26 cellular contexts compared by ENCODE assay signal in the genomic region with DNA sequence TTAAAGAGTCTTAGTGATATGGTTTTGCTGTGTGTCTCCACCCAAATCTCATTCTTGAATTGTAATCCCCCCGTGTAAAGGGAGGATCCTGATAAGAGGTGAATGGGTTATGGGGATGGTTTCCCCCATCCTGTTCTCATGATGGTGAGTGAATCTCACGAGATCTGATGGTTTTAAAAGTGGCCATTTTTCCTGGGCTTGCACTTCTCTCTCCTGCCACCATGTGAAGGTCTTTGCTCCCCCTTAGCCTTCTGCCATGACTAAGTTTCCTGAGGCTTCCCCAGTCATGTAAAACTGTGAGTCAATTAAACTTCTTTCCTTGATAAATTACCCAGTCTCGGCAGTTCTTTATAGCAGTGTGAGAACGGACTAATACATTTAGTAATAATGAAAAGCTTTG. TPM values are rescaled to one million over a fixed set of nuclear protein-coding genes. Genes with fewer than 3 reads are reported as not detected.
DNase-seq lines count a peak whose midpoint lies in the region; ATAC-seq, FAIRE-seq and TF ChIP-seq lines count a peak whose summit lies in the region.
"Had no signal": no experiment of that assay in that cellular context is flagged by ENCODE, and none has a peak within 500 bp of the region (broad histone marks: within the 10 kb centered on the region; RNA-seq: fewer than 3 reads in every experiment).

No MANE protein-coding gene starts in this region.

- H3K9ac ChIP-seq in keratinocyte (ENCODE audit: control insufficient read depth, extremely low read depth, insufficient read depth, low read length) (no peak overlapping the region), smooth muscle cell (ENCODE audit: low read depth) (no peak overlapping the region)

- H3K27ac Mint-ChIP-seq in GM23338, result no peak overlapping the region
- H3K27ac Mint-ChIP-seq: activated CD4-positive, alpha-beta T cell treated with anti-CD3 and anti-CD28 coated beads, Interleukin-2, amount 10 ng/mL, durations not matched to agents 24 days and 14 days; activated naive CD8-positive, alpha-beta T cell treated with anti-CD3 and anti-CD28 coated beads for 36 hours; CD8-positive, alpha-beta T cell; stimulated activated naive CD8-positive, alpha-beta T cell treated with anti-CD3 and anti-CD28 coated beads, Interleukin-15, amount 100 ng/mL, for 72 hours; T-cell had no signal

- WGBS in smooth muscle cell (ENCODE audit: low lambda C conversion rate), result 80% methylated on average over 4 of the region's 4 CpGs
- WGBS in sigmoid colon, 2 donors, result 93 to 96% methylated on average over 4 of the region's 4 CpGs

- TF ChIP-seq EP300 in sigmoid colon (IDR thresholded peaks at IDR 0.05), result no peak

- peak; percentile 57 for ATAC-seq in GM23338
- ATAC-seq: CD8-positive, alpha-beta T cell; naive thymus-derived CD8-positive, alpha-beta T cell; stimulated activated naive CD8-positive, alpha-beta T cell treated with anti-CD3 and anti-CD28 coated beads, Interleukin-15, amount 100 ng/mL, for 72 hours; T-cell had no signal

- no peak overlapping the region for H3K4me3 Mint-ChIP-seq in GM23338
- H3K4me3 Mint-ChIP-seq: activated CD4-positive, alpha-beta T cell treated with anti-CD3 and anti-CD28 coated beads, Interleukin-2, amount 10 ng/mL, durations not matched to agents 24 days and 14 days; activated naive CD8-positive, alpha-beta T cell treated with anti-CD3 and anti-CD28 coated beads for 36 hours; CD8-positive, alpha-beta T cell; naive thymus-derived CD8-positive, alpha-beta T cell; stimulated activated naive CD8-positive, alpha-beta T cell treated with anti-CD3 and anti-CD28 coated beads, Interleukin-15, amount 100 ng/mL, for 72 hours; T-cell had no signal

- TF ChIP-seq CTCF in GM23338 (conservative IDR thresholded peaks at IDR 0.05; ENCODE audit: low read depth in 2 of 2), result peak; percentile 10 to 22; a peak in 2 of 4 replicates
- peak; percentile 41 for TF ChIP-seq CTCF in brain microvascular endothelial cell (IDR thresholded peaks at IDR 0.05; ENCODE audit: low read depth, low read length, missing control alignments)
- no peak for TF ChIP-seq CTCF in keratinocyte (optimal IDR thresholded peaks at IDR 0.05 in 1 of 3, IDR thresholded peaks at IDR 0.05 in 1 of 3, conservative IDR thresholded peaks at IDR 0.05 in 1 of 3; ENCODE audit: extremely low read depth in 1 of 3, insufficient read depth in 2 of 3, low read length in 3 of 3)
- no peak for TF ChIP-seq CTCF in smooth muscle cell (IDR thresholded peaks at IDR 0.05; ENCODE audit: borderline replicate concordance, insufficient read depth, poor library complexity, severe bottlenecking)
- no peak for TF ChIP-seq CTCF in sigmoid colon (IDR thresholded peaks at IDR 0.05)

- FAIRE-seq in keratinocyte (lab: Jason Lieb, UNC) (peak; percentile 34), GM19239 (lab: Jason Lieb, UNC) (no peak)
- FAIRE-seq: astrocyte, GM12892 had no signal

- no peaks in the 10 kb centered on the region for H4K20me1 ChIP-seq in GM23338 (replicated peaks; ENCODE audit: insufficient read depth)
- H4K20me1 ChIP-seq in keratinocyte (ENCODE audit: control insufficient read depth, extremely low read depth, insufficient read depth, low read length), result no peaks in the 10 kb centered on the region
- H4K20me1 ChIP-seq in smooth muscle cell (ENCODE audit: low read depth), result no peaks in the 10 kb centered on the region

- H3K4me2 ChIP-seq in GM23338, result no peak overlapping the region
- H3K4me2 ChIP-seq in keratinocyte (ENCODE audit: control insufficient read depth, extremely low read depth, insufficient read depth, low read depth, low read length), result no peak overlapping the region
- H3K4me2 ChIP-seq in smooth muscle cell, result no peak overlapping the region

- no peaks in the 10 kb centered on the region for H3K36me3 Mint-ChIP-seq in GM23338 (ENCODE audit: low read depth)

- H3K79me2 ChIP-seq in GM23338 (replicated peaks; ENCODE audit: insufficient read depth) (no peaks in the 10 kb centered on the region), keratinocyte (ENCODE audit: control insufficient read depth, insufficient read depth, low read length) (peaks cover 18% of the 10 kb centered on the region), smooth muscle cell (ENCODE audit: low read depth) (no peaks in the 10 kb centered on the region)

- DNase-seq in GM23338 (ENCODE audit: low spot score), result peak; percentile 41
- peak; percentile 22 for DNase-seq in M059J (ENCODE audit: low read depth)
- DNase-seq in brain microvascular endothelial cell, result peak; percentile 15
- DNase-seq in keratinocyte (ENCODE audit: low read depth, low spot score), result no peak
- no peak for DNase-seq in smooth muscle cell (lab: John Stamatoyannopoulos, UW; ENCODE audit: unreplicated experiment)
- no peak for DNase-seq in GM19239 (ENCODE audit: insufficient read length, low spot score)
- no peak for DNase-seq in sigmoid colon
- DNase-seq: activated CD4-positive, alpha-beta T cell treated with anti-CD3 and anti-CD28 coated beads, Interleukin-2, amount 10 ng/mL, durations not matched to agents 24 days and 14 days; activated naive CD8-positive, alpha-beta T cell treated with anti-CD3 and anti-CD28 coated beads for 36 hours; CD8-positive, alpha-beta T cell; cerebellar nuclear complex; effector CD4-positive, alpha-beta T cell; esophagus squamous epithelium; GOT3; MV-4-11; naive thymus-derived CD8-positive, alpha-beta T cell; NCI-H1930; NCI-H226; NCI-H774; OCI-M1; SHP77; stimulated activated naive CD8-positive, alpha-beta T cell treated with anti-CD3 and anti-CD28 coated beads, Interleukin-15, amount 100 ng/mL, for 72 hours; T-cell had no signal

- H3K36me3 ChIP-seq in GM23338 (ENCODE audit: insufficient read depth), result no peaks in the 10 kb centered on the region
- peaks cover 39% of the 10 kb centered on the region for H3K36me3 ChIP-seq in brain microvascular endothelial cell (replicated peaks)
- peaks cover 12 to 38% of the 10 kb centered on the region in 2 experiments for H3K36me3 ChIP-seq in keratinocyte (ENCODE audit: control insufficient read depth in 2 of 2, extremely low read depth in 1 of 2, insufficient read depth in 2 of 2, low read length in 2 of 2)
- H3K36me3 ChIP-seq in smooth muscle cell (ENCODE audit: low read depth), result peaks cover 43% of the 10 kb centered on the region
- H3K36me3 ChIP-seq in sigmoid colon, result peaks cover 8 to 94% (median 24%) of the 10 kb centered on the region in 4 donors

- H3K9me3 Mint-ChIP-seq in GM23338, result no peaks in the 10 kb centered on the region
- H3K9me3 Mint-ChIP-seq: activated naive CD8-positive, alpha-beta T cell treated with anti-CD3 and anti-CD28 coated beads for 36 hours; CD8-positive, alpha-beta T cell; naive thymus-derived CD8-positive, alpha-beta T cell; stimulated activated naive CD8-positive, alpha-beta T cell treated with anti-CD3 and anti-CD28 coated beads, Interleukin-15, amount 100 ng/mL, for 72 hours; T-cell had no signal

- intact Hi-C loops in sigmoid colon (cut with DNase I), result no loop called here

- H2AFZ ChIP-seq in GM23338 (no peak overlapping the region), keratinocyte (ENCODE audit: control insufficient read depth, low read length) (no peak overlapping the region), smooth muscle cell (ENCODE audit: low read depth) (no peak overlapping the region)

- H3K27me3 Mint-ChIP-seq in GM23338 (ENCODE audit: insufficient read depth, low read depth, poor library complexity), result no peaks in the 10 kb centered on the region
- H3K27me3 Mint-ChIP-seq: activated CD4-positive, alpha-beta T cell treated with anti-CD3 and anti-CD28 coated beads, Interleukin-2, amount 10 ng/mL, durations not matched to agents 24 days and 14 days; activated naive CD8-positive, alpha-beta T cell treated with anti-CD3 and anti-CD28 coated beads for 36 hours; naive thymus-derived CD8-positive, alpha-beta T cell; stimulated activated naive CD8-positive, alpha-beta T cell treated with anti-CD3 and anti-CD28 coated beads, Interleukin-15, amount 100 ng/mL, for 72 hours; T-cell had no signal

- H3K27me3 ChIP-seq in GM23338 (ENCODE audit: insufficient read depth), result no peaks in the 10 kb centered on the region
- H3K27me3 ChIP-seq in brain microvascular endothelial cell (replicated peaks), result no peaks in the 10 kb centered on the region
- H3K27me3 ChIP-seq in keratinocyte (ENCODE audit: control insufficient read depth, extremely low read depth, insufficient read depth, low read length), result no peaks in the 10 kb centered on the region
- H3K27me3 ChIP-seq in smooth muscle cell (ENCODE audit: low read depth), result no peaks in the 10 kb centered on the region
- H3K27me3 ChIP-seq in sigmoid colon, result no peaks in the 10 kb centered on the region
- H3K27me3 ChIP-seq: esophagus squamous epithelium, tibial nerve had no signal

- H3K27ac ChIP-seq in GM23338 (ENCODE audit: low read depth) (no peak overlapping the region), brain microvascular endothelial cell (no peak overlapping the region), keratinocyte (ENCODE audit: control insufficient read depth, insufficient read depth, low read length) (no peak overlapping the region), smooth muscle cell (ENCODE audit: low read depth) (no peak overlapping the region), sigmoid colon (no peak overlapping the region)
- H3K27ac ChIP-seq: esophagus squamous epithelium, tibial nerve had no signal

- H3K9me2 ChIP-seq in GM23338 (ENCODE audit: insufficient read depth), result no peaks in the 10 kb centered on the region

- H3K4me1 Mint-ChIP-seq in GM23338, result peaks cover 2% of the 10 kb centered on the region; the same call in 2 of the 3 replicates
- H3K4me1 Mint-ChIP-seq: stimulated activated naive CD8-positive, alpha-beta T cell treated with anti-CD3 and anti-CD28 coated beads, Interleukin-15, amount 100 ng/mL, for 72 hours had no signal

- in situ Hi-C loops in brain microvascular endothelial cell (cut with HindIII; ENCODE audit: low pct_ligation_motif_present, low sequenced_read_pairs), result no loop called here

- H3K4me3 ChIP-seq in GM23338, result no peak overlapping the region
- H3K4me3 ChIP-seq in brain microvascular endothelial cell (ENCODE audit: low read depth, low read length), result no peak overlapping the region
- no peak overlapping the region for H3K4me3 ChIP-seq in keratinocyte (ENCODE audit: control insufficient read depth in 2 of 3, extremely low read depth in 1 of 3, insufficient read depth in 2 of 3, low read depth in 1 of 3, low read length in 3 of 3)
- no peak overlapping the region for H3K4me3 ChIP-seq in smooth muscle cell
- H3K4me3 ChIP-seq in sigmoid colon, result no peak overlapping the region
- H3K4me3 ChIP-seq: esophagus squamous epithelium, tibial nerve had no signal

- H3K4me1 ChIP-seq in GM23338 (ENCODE audit: insufficient read depth) (no peaks in the 10 kb centered on the region), keratinocyte (ENCODE audit: control insufficient read depth, extremely low read depth, insufficient read depth, low read length) (peaks cover 20% of the 10 kb centered on the region), smooth muscle cell (ENCODE audit: low read depth) (no peaks in the 10 kb centered on the region), sigmoid colon (peaks cover 0 to 21% (median 17%) of the 10 kb centered on the region in 4 donors)

- dilution Hi-C loops in keratinocyte (cut with MboI; ENCODE audit: extremely low pct_ligation_motif_present, low sequenced_read_pairs), result no loop called here

- no peak for TF ChIP-seq POLR2A in sigmoid colon (IDR thresholded peaks at IDR 0.05)

- H3K9me3 ChIP-seq in keratinocyte (ENCODE audit: control insufficient read depth, low read depth, low read length) (no peaks in the 10 kb centered on the region), smooth muscle cell (replicated peaks; ENCODE audit: low read depth) (no peaks in the 10 kb centered on the region), sigmoid colon (no peaks in the 10 kb centered on the region)
- H3K9me3 ChIP-seq: esophagus squamous epithelium, tibial nerve had no signal

- H3K9me1 ChIP-seq in keratinocyte (ENCODE audit: control insufficient read depth, extremely low read depth, insufficient read depth, low read length), result no peaks in the 10 kb centered on the region

- H3F3A ChIP-seq in GM23338 (replicated peaks; ENCODE audit: low read depth), result no peaks in the 10 kb centered on the region
- no peaks in the 10 kb centered on the region for H3F3A ChIP-seq in smooth muscle cell (ENCODE audit: low read depth)

RNA-seq across cellular contexts. Expression of a gene that starts 46.9 kb away (rescaled TPM):
- total RNA-seq in GM23338 (2014; rRNA removed; shearing (Covaris generic)), result 4.8 and 5.3 TPM in 2 replicates
- polyA plus RNA-seq in GM23338 (2016; fragmentation: Nextera tagmentation; extraction: Ambion mirVana) (1.3 and 2.0 TPM in 2 replicates), keratinocyte (41.3 to 109 TPM (median 89.1 TPM) in 3 replicates), smooth muscle cell (60.6 and 74.5 TPM in 2 replicates), sigmoid colon (10 to 100 TPM; 11.4 to 28.5 (median 13.4) TPM)
- 11.3 and 18.9 TPM in 2 replicates for total RNA-seq in M059J (2014; rRNA removed; shearing (Covaris generic))
- polyA plus RNA-seq in keratinocyte (2011; ENCODE audit: low read depth), result 36.7 TPM
- 22.9 and 39.5 TPM in 2 replicates for polyA plus RNA-seq in keratinocyte (2011; cell fraction: cytosol; rRNA removed)
- polyA plus RNA-seq in keratinocyte (2011; cell fraction: nucleus; rRNA removed), result 109 and 142 TPM in 2 replicates
- 23.2 and 154 TPM in 2 replicates for polyA plus RNA-seq in keratinocyte (2012; ENCODE audit: low replicate concordance)
- polyA minus RNA-seq in keratinocyte, result 25.4 to 104 TPM (median 30.3 TPM) in 3 replicates
- 18.2 TPM for polyA minus RNA-seq in keratinocyte (2011; cell fraction: cytosol; rRNA and poly(A)+ RNA removed)
- polyA minus RNA-seq in keratinocyte (2011; cell fraction: nucleus; rRNA and poly(A)+ RNA removed), result 93.2 and 218 TPM in 2 replicates
- total RNA-seq in smooth muscle cell (67.6 and 94.3 TPM in 2 replicates), sigmoid colon (100 to 1,000 TPM; 170 to 237 (median 212) TPM)

Comparison
In these comparisons a context has a peak if more than half of its experiments do, and no peak if none do; other contexts are left out.
1. DNase-seq: peak in GM23338 (single experiment), M059J (single experiment) and brain microvascular endothelial cell (single experiment); none in keratinocyte (single experiment), smooth muscle cell (single experiment), GM19239 (single experiment) and sigmoid colon (single experiment).
2. CTCF ChIP-seq: peak in GM23338 (2 of 2) and brain microvascular endothelial cell (single experiment); none in keratinocyte (0 of 3), smooth muscle cell (single experiment) and sigmoid colon (0 of 4).